Comparison of ENCODE assay signal across 32 cellular contexts in the genomic region with DNA sequence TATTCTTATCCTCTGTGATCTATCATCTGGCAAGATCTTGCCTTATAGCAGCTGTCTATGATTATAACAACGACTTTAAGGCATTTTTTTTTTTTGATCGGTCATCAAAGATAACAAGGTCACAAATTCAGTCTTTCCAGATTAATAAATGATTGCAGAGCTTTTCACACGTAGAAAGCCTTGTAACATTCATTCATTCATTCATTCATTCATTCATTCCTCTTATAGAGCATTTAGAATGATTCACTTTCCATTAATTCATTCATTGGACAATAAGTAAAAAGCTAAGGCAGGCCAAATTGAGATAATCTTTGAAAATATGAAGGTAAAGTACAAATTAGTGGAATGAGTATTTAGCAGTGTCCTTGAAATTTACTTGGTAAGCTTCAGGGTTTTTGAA.
"Had no signal": no experiment of that assay in that cellular context is flagged by ENCODE, and none has a peak within 500 bp of the region (broad histone marks: within the 10 kb centered on the region; RNA-seq: fewer than 3 reads in every experiment).

No MANE protein-coding gene starts in this region.

- H3K27ac ChIP-seq: adrenal gland, body of pancreas, breast epithelium, PC-9, RWPE1, VCaP had no signal

- H3K9me3 ChIP-seq: adrenal gland, body of pancreas, breast epithelium had no signal

- H3K9me3 Mint-ChIP-seq: activated B cell treated with CpG ODN at 0.5 μM for 24 hours; activated CD4-positive, alpha-beta memory T cell treated with anti-CD3 and anti-CD28 coated beads for 36 hours; activated naive CD4-positive, alpha-beta T cell treated with anti-CD3 and anti-CD28 coated beads for 36 hours; activated naive CD4-positive, alpha-beta T cell treated with anti-CD3 and anti-CD28 coated beads, Interleukin-2, amount 50 U/mL, for 72 hours; activated T-cell treated with anti-CD3 and anti-CD28 coated beads, Interleukin-2, amount 50 U/mL, for 4 hours; activated T-helper 1 cell treated with anti-CD3 and anti-CD28 coated beads, Interleukin-12 subunit alpha, Interleukin-12 subunit beta, Interleukin-2, Interleukin-4 antibody, amounts not matched to agents 30 ng/mL and 10 ng/mL and 1 ng/mL, durations not matched to agents 14 hours and 24 hours and 36 hours had no signal

- H3K27me3 Mint-ChIP-seq: activated B cell treated with CpG ODN at 0.5 μM for 24 hours; activated CD4-positive, alpha-beta memory T cell treated with anti-CD3 and anti-CD28 coated beads for 36 hours had no signal

- H3K4me1 ChIP-seq: adrenal gland, body of pancreas, breast epithelium had no signal

- DNase-seq: activated B cell treated with CpG ODN at 0.5 μM for 24 hours; activated CD4-positive, alpha-beta memory T cell treated with anti-CD3 and anti-CD28 coated beads for 36 hours; activated CD4-positive, alpha-beta T cell treated with anti-CD3 and anti-CD28 coated beads for 4 hours; activated CD4-positive, alpha-beta T cell treated with anti-CD3 and anti-CD28 coated beads, Interleukin-2, amount 50 U/mL, for 1 hour; activated CD4-positive, CD25-positive, alpha-beta regulatory T cell treated with anti-CD3 and anti-CD28 coated beads, Interleukin-2, amount 50 U/mL, for 72 hours; activated CD8-positive, alpha-beta memory T cell treated with anti-CD3 and anti-CD28 coated beads, Interleukin-2, amount 50 U/mL, for 4 hours; activated gamma-delta T cell treated with Interleukin-2 at 50 U/mL for 16 hours; activated naive CD4-positive, alpha-beta T cell treated with anti-CD3 and anti-CD28 coated beads for 36 hours; activated T-cell treated with anti-CD3 and anti-CD28 coated beads for 4 hours; activated T-cell treated with anti-CD3 and anti-CD28 coated beads, Interleukin-2, amount 50 U/mL, for 4 hours; adrenal gland; body of pancreas; NCI-H1105 treated with DMSO at 0.1 percent for 48 hours; NCI-H1436; NCI-H1694; NCI-H1930; NCI-H2081 treated with DMSO at 0.1 percent for 48 hours; NCI-H345; NCI-H524 treated with DMSO at 0.1 percent for 48 hours; PC-9; SIG-M5; SW 1271; T-helper 1 cell; T-helper 2 cell; T-helper 9 cell had no signal

- H3K36me3 Mint-ChIP-seq: activated CD4-positive, alpha-beta memory T cell treated with anti-CD3 and anti-CD28 coated beads for 36 hours; activated naive CD4-positive, alpha-beta T cell treated with anti-CD3 and anti-CD28 coated beads, Interleukin-2, amount 50 U/mL, for 72 hours had no signal

- H3K27ac Mint-ChIP-seq: activated B cell treated with CpG ODN at 0.5 μM for 24 hours; activated CD4-positive, alpha-beta memory T cell treated with anti-CD3 and anti-CD28 coated beads for 36 hours; activated naive CD4-positive, alpha-beta T cell treated with anti-CD3 and anti-CD28 coated beads for 36 hours; activated naive CD4-positive, alpha-beta T cell treated with anti-CD3 and anti-CD28 coated beads, Interleukin-2, amount 50 U/mL, for 72 hours; activated T-helper 1 cell treated with anti-CD3 and anti-CD28 coated beads, Interleukin-12 subunit alpha, Interleukin-12 subunit beta, Interleukin-2, Interleukin-4 antibody, amounts not matched to agents 30 ng/mL and 10 ng/mL and 1 ng/mL, durations not matched to agents 14 hours and 24 hours and 36 hours had no signal

- H3K36me3 ChIP-seq: adrenal gland, breast epithelium had no signal

- H3K4me2 ChIP-seq: PC-9 had no signal

- ATAC-seq: activated naive CD4-positive, alpha-beta T cell treated with anti-CD3 and anti-CD28 coated beads, Interleukin-2, amount 50 U/mL, for 72 hours; activated T-cell treated with anti-CD3 and anti-CD28 coated beads, Interleukin-2, amount 50 U/mL, for 4 hours; body of pancreas; Right ventricle myocardium inferior; SK-N-SH treated with all-trans-retinoic acid at 6 μM for 48 hours had no signal

- H3K4me3 Mint-ChIP-seq: activated B cell treated with CpG ODN at 0.5 μM for 24 hours; activated CD4-positive, alpha-beta memory T cell treated with anti-CD3 and anti-CD28 coated beads for 36 hours; activated naive CD4-positive, alpha-beta T cell treated with anti-CD3 and anti-CD28 coated beads for 36 hours; activated T-cell treated with anti-CD3 and anti-CD28 coated beads, Interleukin-2, amount 50 U/mL, for 4 hours; activated T-helper 1 cell treated with anti-CD3 and anti-CD28 coated beads, Interleukin-12 subunit alpha, Interleukin-12 subunit beta, Interleukin-2, Interleukin-4 antibody, amounts not matched to agents 30 ng/mL and 10 ng/mL and 1 ng/mL, durations not matched to agents 14 hours and 24 hours and 36 hours had no signal

- H3K4me3 ChIP-seq: adrenal gland, body of pancreas, breast epithelium, PC-9 had no signal

- H2AFZ ChIP-seq: PC-9 had no signal
